19 cellular contexts compared by ENCODE assay signal in genomic region chr14:93017341-93017797, GRCh38.
DNase-seq lines count a peak whose midpoint lies in the region; ATAC-seq and TF ChIP-seq lines count a peak whose summit lies in the region.
"Had no signal": no experiment of that assay in that cellular context is flagged by ENCODE, and none has a peak within 500 bp of the region (broad histone marks: within the 10 kb centered on the region; RNA-seq: fewer than 3 reads in every experiment).

No MANE protein-coding gene starts in this region.

- DNase-seq in H9 (no peak), dorsolateral prefrontal cortex (no peak), spleen (peak; percentile 75), iPS-NIHi11 (ENCODE audit: low spot score) (no peak), HuH-7.5 (ENCODE audit: low spot score) (no peak), KBM-7 (no peak), aorta (no peak)
- DNase-seq: colonic mucosa; erythroblast; MM.1S; naive thymus-derived CD4-positive, alpha-beta T cell; NCI-H2081 treated with DMSO at 0.1 percent for 48 hours; NCI-H774; Peyer's patch; stimulated activated CD4-positive, alpha-beta T cell treated with anti-CD3 and anti-CD28 coated beads, Interleukin-4, amount 100 ng/mL, for 24 hours had no signal

- in situ Hi-C loops in KBM-7 (cut with MboI; ENCODE audit: low pct_unique_long_range_greater_than_20kb, low sequenced_read_pairs): no loop called here

- no peak overlapping the region for H3T11ph ChIP-seq in H9 (ENCODE audit: low read length)

- no peaks in the 10 kb centered on the region for H3K79me1 ChIP-seq in H9 (ENCODE audit: insufficient read depth, low read depth, low read length, poor library complexity, severe bottlenecking)

- no peak overlapping the region for H3K4me2 ChIP-seq in H9 (ENCODE audit: insufficient read depth, insufficient read length, low read length)

- H2BK15ac ChIP-seq in H9 (ENCODE audit: low read depth, low read length): no peak overlapping the region

- no peaks in the 10 kb centered on the region for H3K9me3 Mint-ChIP-seq in H9
- H3K9me3 Mint-ChIP-seq: naive thymus-derived CD4-positive, alpha-beta T cell had no signal

- no peak for ATAC-seq in aorta (ENCODE audit: low FRiP score)
- ATAC-seq: HCT116; naive thymus-derived CD4-positive, alpha-beta T cell had no signal

- no peaks in the 10 kb centered on the region for H3K23me2 ChIP-seq in H9 (ENCODE audit: insufficient read length, low read depth, low read length, poor library complexity, severe bottlenecking)

- H3K4me3 ChIP-seq in dorsolateral prefrontal cortex (no peak overlapping the region), liver (ENCODE audit: low read depth in 1 of 3, low read length in 3 of 3) (no peak overlapping the region), spleen (no peak overlapping the region), aorta (ENCODE audit: low read length in 2 of 2) (no peak overlapping the region)
- H3K4me3 ChIP-seq: colonic mucosa, Peyer's patch, vagina had no signal

- no CpG with 5 or more reads among the region's 15 CpGs for WGBS in H9 (ENCODE audit: extremely low coverage, insufficient read length, low lambda C conversion rate)
- WGBS in liver: 34% methylated on average over 15 of the region's 15 CpGs
- WGBS in spleen, 5 donors: 67 to 93% (median 82%) methylated on average over 15 of the region's 15 CpGs
- WGBS in aorta, 2 donors: 95 to 96% methylated on average over 15 of the region's 15 CpGs

- TF ChIP-seq POLR2A in spleen (IDR thresholded peaks at IDR 0.05): no peak

- H2BK20ac ChIP-seq in H9 (ENCODE audit: low read depth, low read length, poor library complexity, severe bottlenecking): no peak overlapping the region

- H3K27me3 Mint-ChIP-seq in H9 (ENCODE audit: low read depth): no peaks in the 10 kb centered on the region
- H3K27me3 Mint-ChIP-seq: naive thymus-derived CD4-positive, alpha-beta T cell had no signal

- no peak overlapping the region; a peak in 1 of 7 replicates for H3K27ac Mint-ChIP-seq in H9
- H3K27ac Mint-ChIP-seq: naive thymus-derived CD4-positive, alpha-beta T cell had no signal

- H3K4me1 ChIP-seq in H9 (ENCODE audit: insufficient read depth, low read length) (no peaks in the 10 kb centered on the region; the same call in 1 of the 2 replicates), liver (ENCODE audit: control insufficient read depth in 4 of 4, insufficient read depth in 4 of 4, low read length in 3 of 4) (peaks cover 19 to 52% (median 34%) of the 10 kb centered on the region in 4 donors), spleen (peaks cover 14 to 82% (median 46%) of the 10 kb centered on the region in 6 donors), aorta (ENCODE audit: control insufficient read depth in 1 of 2, insufficient read depth in 2 of 2, low read length in 2 of 2) (peaks cover 1 to 4% of the 10 kb centered on the region in 2 donors)
- H3K4me1 ChIP-seq: colonic mucosa had no signal

- no peak overlapping the region for H4K8ac ChIP-seq in H9 (replicated peaks; ENCODE audit: insufficient read length, low read depth, low read length)

- H2BK120ac ChIP-seq in H9 (ENCODE audit: low read depth, low read length, poor library complexity, severe bottlenecking): no peak overlapping the region

- TF ChIP-seq CTCF in H9 (conservative IDR thresholded peaks at IDR 0.05) (no peak), dorsolateral prefrontal cortex (IDR thresholded peaks at IDR 0.05 in 54 of 56, conservative IDR thresholded peaks at IDR 0.05 in 2 of 56; ENCODE audit: low read depth in 1 of 56, partially characterized antibody in 56 of 56) (no peak), liver (IDR thresholded peaks at IDR 0.05; ENCODE audit: low read depth, low read length, missing input control) (no peak), spleen (IDR thresholded peaks at IDR 0.05 in 8 of 11, conservative IDR thresholded peaks at IDR 0.05 in 3 of 11) (no peak)

- peaks cover 4 to 14% (median 12%) of the 10 kb centered on the region in 3 experiments; a peak in 6 of 7 replicates for H3K36me3 Mint-ChIP-seq in H9 (ENCODE audit: insufficient read depth in 1 of 3, low read depth in 3 of 3)

- H3K9ac ChIP-seq in H9 (ENCODE audit: extremely low read depth, insufficient read length, low read length) (no peak overlapping the region), liver (ENCODE audit: low read depth in 1 of 2, low read length in 2 of 2) (peak overlapping the region in 1 of 2 donors; percentile 8)

- H3K18ac ChIP-seq in H9 (ENCODE audit: insufficient read length, low read depth, low read length): no peak overlapping the region

- no peak overlapping the region for H4K91ac ChIP-seq in H9 (ENCODE audit: insufficient read length, low read depth, low read length)

- H4K20me1 ChIP-seq in H9 (ENCODE audit: control insufficient read depth, insufficient read depth, insufficient read length): no peaks in the 10 kb centered on the region

- no peak overlapping the region for H3K56ac ChIP-seq in H9 (ENCODE audit: insufficient read length, low read depth, low read length)

- no peak overlapping the region for H2BK12ac ChIP-seq in H9 (ENCODE audit: insufficient read length, low read depth, low read length)

- H3K27me3 ChIP-seq in H9 (ENCODE audit: insufficient read depth, low read length) (no peaks in the 10 kb centered on the region), dorsolateral prefrontal cortex (no peaks in the 10 kb centered on the region), liver (ENCODE audit: control insufficient read depth in 4 of 4, insufficient read depth in 4 of 4, low read length in 3 of 4) (no peaks in the 10 kb centered on the region), spleen (replicated peaks in 1 of 7) (no peaks in the 10 kb centered on the region), aorta (ENCODE audit: control insufficient read depth in 1 of 2, insufficient read depth in 2 of 2, low read length in 1 of 2) (no peaks in the 10 kb centered on the region)
- H3K27me3 ChIP-seq: colonic mucosa, Peyer's patch, vagina had no signal

- no peaks in the 10 kb centered on the region for H3K9me3 ChIP-seq in H9 (ENCODE audit: control insufficient read depth, low read depth, low read length)
- H3K9me3 ChIP-seq in liver (ENCODE audit: control insufficient read depth in 4 of 4, low read length in 3 of 4): no peaks in the 10 kb centered on the region
- H3K9me3 ChIP-seq in spleen: no peaks in the 10 kb centered on the region
- no peaks in the 10 kb centered on the region for H3K9me3 ChIP-seq in aorta (ENCODE audit: control insufficient read depth, low read length)
- H3K9me3 ChIP-seq: colonic mucosa, Peyer's patch, vagina had no signal

- H3K36me3 ChIP-seq in liver (ENCODE audit: control insufficient read depth in 4 of 4, insufficient read depth in 3 of 4, low read depth in 1 of 4, low read length in 3 of 4): peaks cover 0 to 4% (median 0%) of the 10 kb centered on the region in 4 donors
- peaks cover 0 to 34% (median 14%) of the 10 kb centered on the region in 6 donors for H3K36me3 ChIP-seq in spleen
- H3K36me3 ChIP-seq in aorta (ENCODE audit: control insufficient read depth in 1 of 2, insufficient read depth in 2 of 2, low read length in 1 of 2): no peaks in the 10 kb centered on the region
- H3K36me3 ChIP-seq: colonic mucosa had no signal

- H3K79me2 ChIP-seq in H9 (ENCODE audit: insufficient read depth, low read length): no peaks in the 10 kb centered on the region

- peaks cover 40 to 41% of the 10 kb centered on the region in 2 experiments for H3K4me1 Mint-ChIP-seq in H9

- no peak overlapping the region for H3K4me3 Mint-ChIP-seq in H9
- H3K4me3 Mint-ChIP-seq: naive thymus-derived CD4-positive, alpha-beta T cell had no signal

- peak; percentile 49 to 51 for TF ChIP-seq RAD21 in liver (IDR thresholded peaks at IDR 0.05)

- peak overlapping the region; percentile 31; the same call in 1 of the 2 replicates for H3K14ac ChIP-seq in H9 (ENCODE audit: insufficient read depth, low read length)

- H2AFZ ChIP-seq in H9 (ENCODE audit: low read length): no peak overlapping the region

- no peak overlapping the region for H2BK5ac ChIP-seq in H9 (ENCODE audit: insufficient read length, low read length)

- intact Hi-C loops in dorsolateral prefrontal cortex (cut with DNase I) (no loop called here), spleen (cut with DNase I; ENCODE audit: low total_unique reads) (no loop called here), aorta (cut with DNase I) (no loop called here)

- no peak overlapping the region for H3K4ac ChIP-seq in H9 (ENCODE audit: low read depth, low read length)

- no peak overlapping the region for H4K5ac ChIP-seq in H9 (ENCODE audit: insufficient read length, low read depth, low read length)

- no peak overlapping the region for H3K27ac ChIP-seq in H9 (ENCODE audit: insufficient read length, low read depth, low read length)
- H3K27ac ChIP-seq in dorsolateral prefrontal cortex: peak overlapping the region; percentile 14 to 99 (median 95)
- H3K27ac ChIP-seq in liver (ENCODE audit: low read depth in 1 of 2, low read length in 2 of 2): peak overlapping the region; percentile 52 to 60
- H3K27ac ChIP-seq in spleen: peak overlapping the region in 4 of 8 donors; percentile 16 to 31 (median 24)
- H3K27ac ChIP-seq in aorta (ENCODE audit: low read depth in 1 of 2, low read length in 2 of 2): no peak overlapping the region
- H3K27ac ChIP-seq: colonic mucosa, Peyer's patch, vagina, VCaP had no signal

- H3K23ac ChIP-seq in H9 (ENCODE audit: insufficient read length, low read depth, low read length): no peak overlapping the region

- H2AK5ac ChIP-seq in H9 (ENCODE audit: insufficient read length, low read length): no peak overlapping the region

TF ChIP-seq in liver, 16 proteins besides CTCF, POLR2A, EP300 and RAD21 (continues in another document):
- TF ChIP-seq ATF3 (IDR thresholded peaks at IDR 0.05) (no peak), ZBTB33 (IDR thresholded peaks at IDR 0.05) (no peak), EGR1 (IDR thresholded peaks at IDR 0.05; ENCODE audit: low read depth in 2 of 2) (peak in 1 of 2 donors; percentile 46), FOXA2 (IDR thresholded peaks at IDR 0.05) (no peak), JUND (IDR thresholded peaks at IDR 0.05) (peak in 1 of 2 donors; percentile 74)

Comparison
In these comparisons a context has a peak if more than half of its experiments do, and no peak if none do; other contexts are left out.
1. H3K27ac ChIP-seq: peak in dorsolateral prefrontal cortex (59 of 59) and liver (2 of 2); none in H9 (single experiment) and aorta (0 of 2).